Comparison of ENCODE assay signal across 9 cellular contexts in the genomic region with DNA sequence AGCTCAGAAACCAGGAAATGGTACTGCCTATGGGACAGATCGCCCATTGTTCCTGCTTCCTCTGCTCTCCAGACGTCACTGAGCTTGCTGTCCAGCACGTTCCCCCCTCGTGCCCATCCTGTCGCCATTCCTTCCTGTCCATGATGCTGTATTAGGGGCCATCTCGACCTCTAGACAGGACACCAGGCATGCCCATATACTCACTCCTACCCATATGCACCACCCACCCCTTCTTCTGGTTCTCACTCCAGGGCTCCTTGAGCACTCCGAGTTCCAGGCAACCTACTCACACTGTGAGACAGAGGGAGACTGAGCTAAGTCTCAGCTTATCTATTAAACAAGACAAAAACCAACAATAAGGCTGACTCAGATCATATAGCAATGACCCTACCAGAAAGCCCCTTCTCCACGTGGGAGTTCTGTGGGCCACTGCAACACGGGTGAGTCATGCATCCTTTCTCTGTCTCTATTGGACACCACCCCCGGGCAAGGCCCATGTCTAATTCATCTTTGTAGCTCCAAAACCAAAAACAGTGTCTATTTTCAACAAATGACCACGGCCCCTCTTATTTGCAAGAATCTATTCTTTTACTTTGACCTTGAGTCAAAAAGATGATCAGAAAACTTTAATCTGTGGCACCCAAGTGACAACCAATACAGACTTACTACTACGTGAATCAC.
DNase-seq lines count a peak whose midpoint lies in the region; ATAC-seq and TF ChIP-seq lines count a peak whose summit lies in the region.
"Had no signal": no experiment of that assay in that cellular context is flagged by ENCODE, and none has a peak within 500 bp of the region (broad histone marks: within the 10 kb centered on the region; RNA-seq: fewer than 3 reads in every experiment).

No MANE protein-coding gene starts in this region.

- ATAC-seq in RWPE2 (ENCODE audit: low read depth) (peak; percentile 84), GM21360 (IDR thresholded peaks at IDR 0.05; ENCODE audit: unreplicated experiment) (no peak)

- H3K36me3 Mint-ChIP-seq in immature natural killer cell: no peaks in the 10 kb centered on the region
- H3K36me3 Mint-ChIP-seq: IgD-negative memory B cell had no signal

- H3K27ac Mint-ChIP-seq in immature natural killer cell: no peak overlapping the region
- H3K27ac Mint-ChIP-seq: IgD-negative memory B cell had no signal

- no peak overlapping the region for H3K27ac ChIP-seq in RWPE2 (ENCODE audit: poor library complexity, severe bottlenecking)

- peak; percentile 98 for DNase-seq in COLO829 (ENCODE audit: low spot score)
- peak; percentile 43 for DNase-seq in H4 (ENCODE audit: low spot score)
- no peak for DNase-seq in RWPE2 (ENCODE audit: low spot score)
- DNase-seq in fibroblast of the conjunctiva (ENCODE audit: low read depth): peak; percentile 47
- peak; percentile 86 for DNase-seq in renal cortical epithelial cell (ENCODE audit: low read depth)
- no peak for DNase-seq in activated CD8-positive, alpha-beta memory T cell treated with anti-CD3 and anti-CD28 coated beads, Interleukin-2, amount 50 U/mL, for 4 hours
- no peak for DNase-seq in immature natural killer cell

- no peaks in the 10 kb centered on the region for H3K9me3 ChIP-seq in RWPE2 (ENCODE audit: severe bottlenecking)

- no peaks in the 10 kb centered on the region for H3K36me3 ChIP-seq in RWPE2 (ENCODE audit: low read depth)

- no peak for TF ChIP-seq CTCF in RWPE2 (IDR thresholded peaks at IDR 0.05; ENCODE audit: poor library complexity, severe bottlenecking)

- H3K27me3 Mint-ChIP-seq in immature natural killer cell (ENCODE audit: low read depth in 3 of 3): peaks cover 3 to 12% (median 4%) of the 10 kb centered on the region in 3 donors

- no peaks in the 10 kb centered on the region for H3K9me3 Mint-ChIP-seq in immature natural killer cell
- H3K9me3 Mint-ChIP-seq: IgD-negative memory B cell had no signal

- peaks cover 0 to 1% of the 10 kb centered on the region in 2 donors for H3K4me1 Mint-ChIP-seq in immature natural killer cell
- H3K4me1 Mint-ChIP-seq: IgD-negative memory B cell had no signal

- H3K27me3 ChIP-seq in RWPE2 (ENCODE audit: insufficient read depth, poor library complexity, severe bottlenecking): no peaks in the 10 kb centered on the region

- H3K4me3 Mint-ChIP-seq in immature natural killer cell: no peak overlapping the region
- H3K4me3 Mint-ChIP-seq: IgD-negative memory B cell had no signal

- H3K4me1 ChIP-seq in RWPE2 (ENCODE audit: insufficient read depth, poor library complexity, severe bottlenecking): no peaks in the 10 kb centered on the region

- no peak overlapping the region for H3K4me3 ChIP-seq in RWPE2 (ENCODE audit: severe bottlenecking)

Comparison
In these comparisons a context has a peak if more than half of its experiments do, and no peak if none do; other contexts are left out.
1. DNase-seq: peak in COLO829 (single experiment), H4 (single experiment), fibroblast of the conjunctiva (single experiment) and renal cortical epithelial cell (single experiment); none in RWPE2 (single experiment), activated CD8-positive, alpha-beta memory T cell treated with anti-CD3 and anti-CD28 coated beads, Interleukin-2, amount 50 U/mL, for 4 hours (single experiment) and immature natural killer cell (0 of 3).